In the genomic region with DNA sequence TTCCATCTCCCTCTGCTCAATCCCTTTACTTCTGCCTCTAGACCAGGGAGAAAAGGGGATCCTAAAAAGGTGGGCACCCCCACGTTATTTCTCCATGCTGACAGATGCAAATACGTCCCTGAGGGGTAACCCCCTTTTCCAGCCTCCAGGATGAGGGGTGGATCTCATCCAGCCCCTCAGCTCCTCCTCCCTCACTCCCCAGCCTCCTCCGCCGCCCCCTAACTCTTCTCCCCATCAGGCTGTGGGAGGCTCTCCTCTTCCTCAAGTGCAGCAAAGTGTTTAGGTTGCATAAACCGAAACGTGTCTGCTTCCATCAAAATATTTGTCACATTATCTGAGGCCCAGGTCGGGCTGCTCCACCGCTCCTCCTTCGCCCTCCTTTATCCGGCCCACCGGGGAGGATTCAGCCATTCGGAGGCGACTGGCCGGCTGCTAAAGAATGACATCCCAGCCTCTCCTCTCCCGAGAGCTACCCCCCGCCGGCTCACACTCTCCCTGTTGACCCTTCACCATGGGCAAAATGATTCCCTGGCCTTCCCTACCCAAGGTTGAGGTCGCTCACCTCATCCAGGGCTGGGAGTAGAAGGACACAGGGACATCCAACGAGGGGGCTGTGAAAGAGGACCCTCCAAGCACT, we compare ENCODE assay signal across 11 cellular contexts. TPM values are rescaled to one million over a fixed set of nuclear protein-coding genes. Genes with fewer than 3 reads are reported as not detected.
DNase-seq lines count a peak whose midpoint lies in the region; ATAC-seq and TF ChIP-seq lines count a peak whose summit lies in the region.
"Had no signal": no experiment of that assay in that cellular context is flagged by ENCODE, and none has a peak within 500 bp of the region (broad histone marks: within the 10 kb centered on the region; RNA-seq: fewer than 3 reads in every experiment).

No MANE protein-coding gene starts in this region.

- H3K36me3 ChIP-seq in gastroesophageal sphincter, result no peaks in the 10 kb centered on the region
- H3K36me3 ChIP-seq in smooth muscle cell (ENCODE audit: low read depth), result no peaks in the 10 kb centered on the region
- H3K36me3 ChIP-seq in lower lobe of right lung, result no peaks in the 10 kb centered on the region
- H3K36me3 ChIP-seq: thyroid gland had no signal

- H3K9me3 Mint-ChIP-seq in T-helper 2 cell treated with Interferon-gamma antibody and Interleukin-4, amounts not matched to agents 5 μg/mL and 100 μg/mL, for 36 hours, result no peaks in the 10 kb centered on the region

- H3K4me2 ChIP-seq in smooth muscle cell, result peak overlapping the region; percentile 98

- no peak for TF ChIP-seq EP300 in gastroesophageal sphincter (IDR thresholded peaks at IDR 0.05)

- CTCF ChIA-PET in RWPE1 (lab: Yijun Ruan, JAX), result interaction anchor here (0.7 to 1.4 kb wide), 3 partner anchors 30 to 53 kb away, joined by 3 to 6 read pairs (median 3); no protein-coding TSS in a partner anchor

- H3K9ac ChIP-seq in smooth muscle cell (ENCODE audit: low read depth), result no peak overlapping the region

- H3F3A ChIP-seq in smooth muscle cell (ENCODE audit: low read depth), result no peaks in the 10 kb centered on the region

- H3K4me1 ChIP-seq in gastroesophageal sphincter, result peaks cover 0 to 55% (median 22%) of the 10 kb centered on the region in 3 donors
- H3K4me1 ChIP-seq in smooth muscle cell (ENCODE audit: low read depth), result peaks cover 7% of the 10 kb centered on the region
- peaks cover 31% of the 10 kb centered on the region for H3K4me1 ChIP-seq in lower lobe of right lung

- peaks cover 19% of the 10 kb centered on the region for H3K4me1 Mint-ChIP-seq in T-helper 2 cell treated with Interferon-gamma antibody and Interleukin-4, amounts not matched to agents 5 μg/mL and 100 μg/mL, for 36 hours (ENCODE audit: low read depth)

- DNase-seq in T-helper 2 cell treated with Interferon-gamma antibody and Interleukin-4, amounts not matched to agents 5 μg/mL and 100 μg/mL, for 36 hours (ENCODE audit: low spot score), result no peak
- DNase-seq in T-helper 2 cell (no peak), RWPE1 (ENCODE audit: low spot score) (no peak), smooth muscle cell (lab: John Stamatoyannopoulos, UW; ENCODE audit: unreplicated experiment) (no peak), NCI-H2171 treated with DMSO at 0.1 percent for 48 hours (lab: John Stamatoyannopoulos, UW) (no peak), lower lobe of right lung (no peak), COLO829 (ENCODE audit: low spot score) (no peak)
- DNase-seq: NCI-H2107, SIG-M5, thyroid gland had no signal

- peaks cover 2% of the 10 kb centered on the region for H3K36me3 Mint-ChIP-seq in T-helper 2 cell treated with Interferon-gamma antibody and Interleukin-4, amounts not matched to agents 5 μg/mL and 100 μg/mL, for 36 hours (ENCODE audit: low read depth)

- TF ChIP-seq POLR2A in gastroesophageal sphincter (IDR thresholded peaks at IDR 0.05), result no peak

- H3K79me2 ChIP-seq in smooth muscle cell (ENCODE audit: low read depth), result no peaks in the 10 kb centered on the region

- peak overlapping the region; percentile 94 for H3K27ac ChIP-seq in RWPE1
- H3K27ac ChIP-seq in gastroesophageal sphincter, result peak overlapping the region in 3 of 4 donors; percentile 79 to 89 (median 82)
- H3K27ac ChIP-seq in smooth muscle cell (ENCODE audit: low read depth), result no peak overlapping the region
- no peak overlapping the region for H3K27ac ChIP-seq in lower lobe of right lung

- peaks cover 67% of the 10 kb centered on the region for H3K27me3 Mint-ChIP-seq in T-helper 2 cell treated with Interferon-gamma antibody and Interleukin-4, amounts not matched to agents 5 μg/mL and 100 μg/mL, for 36 hours (ENCODE audit: low read depth)

- peak overlapping the region; percentile 89 for H2AFZ ChIP-seq in smooth muscle cell (ENCODE audit: low read depth)

- no peaks in the 10 kb centered on the region for H4K20me1 ChIP-seq in smooth muscle cell (ENCODE audit: low read depth)

- H3K27ac Mint-ChIP-seq in T-helper 2 cell treated with Interferon-gamma antibody and Interleukin-4, amounts not matched to agents 5 μg/mL and 100 μg/mL, for 36 hours, result no peak overlapping the region

- POLR2A ChIA-PET in RWPE1 (lab: Yijun Ruan, JAX; ENCODE audit: low non-redundant PET), result interaction anchor here (0.6 kb wide), 1 partner anchor 56 kb away, joined by 6 read pairs; no protein-coding TSS in a partner anchor

- H3K9me3 ChIP-seq in gastroesophageal sphincter (no peaks in the 10 kb centered on the region), smooth muscle cell (replicated peaks; ENCODE audit: low read depth) (no peaks in the 10 kb centered on the region), lower lobe of right lung (no peaks in the 10 kb centered on the region)
- H3K9me3 ChIP-seq: thyroid gland had no signal

- H3K4me3 ChIP-seq in gastroesophageal sphincter (peak overlapping the region in 1 of 2 donors; percentile 61), smooth muscle cell (peak overlapping the region; percentile 53), lower lobe of right lung (no peak overlapping the region)

- peak overlapping the region; percentile 79 for H3K4me3 Mint-ChIP-seq in T-helper 2 cell treated with Interferon-gamma antibody and Interleukin-4, amounts not matched to agents 5 μg/mL and 100 μg/mL, for 36 hours

- no peak for ATAC-seq in gastroesophageal sphincter
- ATAC-seq in lower lobe of right lung, result no peak

- intact Hi-C loops in lower lobe of right lung (cut with DNase I), result no loop called here

- WGBS in gastroesophageal sphincter (ENCODE audit: low coverage in 1 of 2), 2 donors, result 44 to 62% methylated on average over 6 to 14 of the region's 19 CpGs
- 30% methylated on average over 19 of the region's 19 CpGs for WGBS in smooth muscle cell (ENCODE audit: low lambda C conversion rate)

- TF ChIP-seq CTCF in RWPE1 (conservative IDR thresholded peaks at IDR 0.05; ENCODE audit: low read depth) (no peak), gastroesophageal sphincter (IDR thresholded peaks at IDR 0.05) (no peak), smooth muscle cell (IDR thresholded peaks at IDR 0.05; ENCODE audit: borderline replicate concordance, insufficient read depth, poor library complexity, severe bottlenecking) (no peak), lower lobe of right lung (IDR thresholded peaks at IDR 0.05) (no peak)

- H3K27me3 ChIP-seq in gastroesophageal sphincter (peaks cover 37% of the 10 kb centered on the region), smooth muscle cell (ENCODE audit: low read depth) (peaks cover 62% of the 10 kb centered on the region), lower lobe of right lung (ENCODE audit: low read depth) (peaks cover 57% of the 10 kb centered on the region)

RNA-seq across cellular contexts. Expression of gene C1QL1, which starts 1.2 kb away (rescaled TPM):
- total RNA-seq in gastroesophageal sphincter, result 1 to 10 TPM; 4.1 to 7.1 (median 5.0) TPM
- not detected in 2 replicates for total RNA-seq in smooth muscle cell
- polyA plus RNA-seq in smooth muscle cell, result 5.5 and 5.6 TPM in 2 replicates
- total RNA-seq in lower lobe of right lung, result not detected

RNA-seq across cellular contexts. Expression of gene KIF18B, which starts 21.7 kb away (rescaled TPM):
- total RNA-seq in gastroesophageal sphincter (under 1 TPM in 3 of 4 donors, not detected in 1; 0.08 to 0.35 (median 0.27) TPM), smooth muscle cell (2.4 and 2.7 TPM in 2 replicates), lower lobe of right lung (0.89 TPM)
- 3.4 and 3.9 TPM in 2 replicates for polyA plus RNA-seq in smooth muscle cell

RNA-seq across cellular contexts. Expression of gene GFAP, which starts 54.0 kb away (rescaled TPM):
- 1 to 10 TPM in 2 of 4 donors, under 1 TPM in 1, not detected in 1; 0.77 to 3.8 (median 1.1) TPM for total RNA-seq in gastroesophageal sphincter
- 0.04 TPM in 1 of 2 replicates, not detected in the other for total RNA-seq in smooth muscle cell
- 0.64 and 1.5 TPM in 2 replicates for polyA plus RNA-seq in smooth muscle cell
- total RNA-seq in lower lobe of right lung, result not detected

Comparison
In these comparisons a context has a peak if more than half of its experiments do, and no peak if none do; other contexts are left out.
1. H3K27ac ChIP-seq: peak in RWPE1 (single experiment) and gastroesophageal sphincter (3 of 4); none in smooth muscle cell (single experiment) and lower lobe of right lung (single experiment).